ENCODE assay signal across 1 cellular context in the genomic region with DNA sequence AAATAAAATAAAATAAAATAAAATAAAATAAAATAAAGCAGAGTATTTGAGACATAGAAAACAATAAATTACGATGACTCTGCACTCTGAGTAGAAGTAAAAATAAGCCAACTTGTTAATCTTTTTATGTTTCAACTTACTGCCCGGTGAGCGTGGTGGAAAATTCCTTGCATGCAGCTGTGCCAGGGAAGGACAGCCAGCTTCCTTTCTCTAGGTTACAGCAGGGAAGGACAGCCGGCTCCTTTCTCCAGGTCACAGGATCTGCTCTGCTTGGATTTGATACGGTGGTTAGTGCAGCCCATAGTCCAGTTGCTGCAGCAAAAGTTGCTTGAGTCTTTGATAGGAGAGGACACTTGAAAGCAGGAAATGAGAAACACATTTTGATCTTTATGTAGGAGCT. TPM values are rescaled to one million over a fixed set of nuclear protein-coding genes. Genes with fewer than 3 reads are reported as not detected.
"Had no signal": no experiment of that assay in that cellular context is flagged by ENCODE, and none has a peak within 500 bp of the region (broad histone marks: within the 10 kb centered on the region; RNA-seq: fewer than 3 reads in every experiment).

No MANE protein-coding gene starts in this region.

RNA-seq across cellular contexts. Expression of a gene that starts 13.8 kb away (rescaled TPM):
- total RNA-seq: G401 had no signal
